Comparison of ENCODE assay signal across 15 cellular contexts in the genomic region with DNA sequence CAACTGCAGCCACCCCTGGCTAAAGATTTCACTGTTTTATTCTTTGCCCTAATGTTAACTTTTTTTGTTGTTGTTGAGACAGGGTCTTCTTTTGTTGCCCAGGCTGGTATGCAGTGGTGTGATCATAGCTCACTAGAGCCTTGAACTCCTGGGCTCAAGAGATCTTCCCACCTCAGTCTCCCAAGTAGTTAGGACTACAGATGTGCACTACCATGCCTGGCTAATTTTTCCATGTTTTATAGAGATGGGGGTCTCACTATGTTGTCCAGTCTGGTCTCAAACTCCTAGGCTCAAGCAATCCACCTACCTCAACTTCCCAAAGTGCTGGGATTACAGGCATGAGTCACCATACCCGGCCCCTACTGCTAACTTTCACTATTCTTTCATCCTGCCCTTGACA.
"Had no signal": no experiment of that assay in that cellular context is flagged by ENCODE, and none has a peak within 500 bp of the region (broad histone marks: within the 10 kb centered on the region; RNA-seq: fewer than 3 reads in every experiment).

No MANE protein-coding gene starts in this region.

- H3K27ac ChIP-seq: body of pancreas, hepatocyte, testis, upper lobe of left lung had no signal

- H3K4me3 ChIP-seq: body of pancreas, hepatocyte, right atrium auricular region, testis, upper lobe of left lung had no signal

- DNase-seq: activated B cell treated with CpG ODN at 0.5 μM for 24 hours; activated CD4-positive, alpha-beta T cell treated with anti-CD3 and anti-CD28 coated beads, Interleukin-2, amount 10 ng/mL, durations not matched to agents 7 days and 5 days; activated CD8-positive, alpha-beta T cell treated with anti-CD3 and anti-CD28 coated beads, Interleukin-2, amount 10 ng/mL, durations not matched to agents 7 days and 5 days; activated T-cell treated with anti-CD3 and anti-CD28 coated beads, Interleukin-2, amount 50 U/mL, for 24 hours; body of pancreas; stimulated activated CD4-positive, alpha-beta T cell treated with anti-CD3 and anti-CD28 coated beads, Interleukin-15, amount 100 ng/mL, for 24 hours; stimulated activated CD4-positive, alpha-beta T cell treated with anti-CD3 and anti-CD28 coated beads, Interleukin-2, amount 100 ng/mL, for 48 hours; testis; upper lobe of left lung had no signal

- H3K9me3 ChIP-seq: body of pancreas, right atrium auricular region, testis, upper lobe of left lung had no signal

- H3K27me3 ChIP-seq: body of pancreas, hepatocyte, right atrium auricular region, testis, upper lobe of left lung had no signal

- H3K27me3 Mint-ChIP-seq: activated B cell treated with CpG ODN at 0.5 μM for 24 hours; activated CD4-positive, alpha-beta T cell treated with anti-CD3 and anti-CD28 coated beads, Interleukin-2, amount 10 ng/mL, durations not matched to agents 7 days and 5 days; activated T-cell treated with anti-CD3 and anti-CD28 coated beads, Interleukin-2, amount 50 U/mL, for 24 hours; progenitor cell of endocrine pancreas had no signal

- H3K4me2 ChIP-seq: hepatocyte had no signal

- H3K36me3 ChIP-seq: right atrium auricular region, upper lobe of left lung had no signal

- H3K9me3 Mint-ChIP-seq: activated B cell treated with CpG ODN at 0.5 μM for 24 hours; activated CD4-positive, alpha-beta T cell treated with anti-CD3 and anti-CD28 coated beads, Interleukin-2, amount 10 ng/mL, durations not matched to agents 7 days and 5 days; activated naive CD4-positive, alpha-beta T cell treated with anti-CD3 and anti-CD28 coated beads for 36 hours; activated T-cell treated with anti-CD3 and anti-CD28 coated beads, Interleukin-2, amount 50 U/mL, for 24 hours; neural crest cell; T-helper 2 cell treated with Interferon-gamma antibody and Interleukin-4, amounts not matched to agents 5 μg/mL and 100 μg/mL, for 36 hours had no signal

- H3K4me3 Mint-ChIP-seq: activated B cell treated with CpG ODN at 0.5 μM for 24 hours; activated CD4-positive, alpha-beta T cell treated with anti-CD3 and anti-CD28 coated beads, Interleukin-2, amount 10 ng/mL, durations not matched to agents 7 days and 5 days; activated CD8-positive, alpha-beta T cell treated with anti-CD3 and anti-CD28 coated beads, Interleukin-2, amount 10 ng/mL, durations not matched to agents 7 days and 5 days; activated naive CD4-positive, alpha-beta T cell treated with anti-CD3 and anti-CD28 coated beads for 36 hours; activated T-cell treated with anti-CD3 and anti-CD28 coated beads, Interleukin-2, amount 50 U/mL, for 24 hours; neural crest cell; T-helper 2 cell treated with Interferon-gamma antibody and Interleukin-4, amounts not matched to agents 5 μg/mL and 100 μg/mL, for 36 hours had no signal

- H3K27ac Mint-ChIP-seq: activated CD4-positive, alpha-beta T cell treated with anti-CD3 and anti-CD28 coated beads, Interleukin-2, amount 10 ng/mL, durations not matched to agents 7 days and 5 days; activated naive CD4-positive, alpha-beta T cell treated with anti-CD3 and anti-CD28 coated beads for 36 hours; progenitor cell of endocrine pancreas had no signal

- H3K79me2 ChIP-seq: hepatocyte had no signal

- H2AFZ ChIP-seq: hepatocyte had no signal

- ATAC-seq: body of pancreas had no signal
